Comparison of ENCODE assay signal across 1 cellular context in genomic region chr12:110543965-110544364, GRCh38.
TF ChIP-seq lines count a peak whose summit lies in the region.

No MANE protein-coding gene starts in this region.

TF ChIP-seq in IMR-90, 13 proteins besides CTCF, POLR2A, EP300 and RAD21 (continued from another document):
- no peak for TF ChIP-seq ELK1 (IDR thresholded peaks at IDR 0.05; ENCODE audit: borderline replicate concordance, low read depth, low read length)
- no peak for TF ChIP-seq RCOR1 (IDR thresholded peaks at IDR 0.05; ENCODE audit: insufficient replicate concordance, low read length)
- no peak for TF ChIP-seq CEBPB (IDR thresholded peaks at IDR 0.05; ENCODE audit: low read depth, low read length)
- no peak for TF ChIP-seq USF2 (IDR thresholded peaks at IDR 0.05; ENCODE audit: low read depth, low read length)
- TF ChIP-seq MAZ (IDR thresholded peaks at IDR 0.05; ENCODE audit: borderline replicate concordance, low read depth, low read length): no peak
- TF ChIP-seq CHD1 (IDR thresholded peaks at IDR 0.05; ENCODE audit: low read depth, low read length): no peak
- TF ChIP-seq MXI1 (IDR thresholded peaks at IDR 0.05; ENCODE audit: borderline replicate concordance, low read depth, low read length): no peak
- no peak for TF ChIP-seq MAFK (IDR thresholded peaks at IDR 0.05; ENCODE audit: low read depth, low read length)
